7 cellular contexts compared by ENCODE assay signal in the genomic region with DNA sequence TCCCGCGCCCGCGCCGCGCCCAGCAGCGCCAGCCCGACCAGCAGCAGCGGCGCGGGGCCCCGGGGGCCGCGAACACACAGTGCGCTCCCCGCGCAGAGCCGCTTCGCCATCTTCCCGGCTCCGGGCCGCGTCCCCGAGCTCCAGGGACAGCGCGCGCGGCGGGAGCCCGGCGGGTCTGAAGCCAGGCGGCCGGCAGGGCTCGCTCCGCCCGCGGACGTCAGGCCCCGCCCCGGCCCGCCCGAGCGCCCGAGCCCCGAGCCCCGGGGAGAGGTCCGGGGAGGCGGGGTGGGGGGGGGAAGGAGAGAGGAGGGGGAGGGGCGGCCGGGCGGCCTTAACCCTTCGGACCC. TPM values are rescaled to one million over a fixed set of nuclear protein-coding genes. Genes with fewer than 3 reads are reported as not detected.
DNase-seq lines count a peak whose midpoint lies in the region; ATAC-seq and TF ChIP-seq lines count a peak whose summit lies in the region.

A gene with protein sequence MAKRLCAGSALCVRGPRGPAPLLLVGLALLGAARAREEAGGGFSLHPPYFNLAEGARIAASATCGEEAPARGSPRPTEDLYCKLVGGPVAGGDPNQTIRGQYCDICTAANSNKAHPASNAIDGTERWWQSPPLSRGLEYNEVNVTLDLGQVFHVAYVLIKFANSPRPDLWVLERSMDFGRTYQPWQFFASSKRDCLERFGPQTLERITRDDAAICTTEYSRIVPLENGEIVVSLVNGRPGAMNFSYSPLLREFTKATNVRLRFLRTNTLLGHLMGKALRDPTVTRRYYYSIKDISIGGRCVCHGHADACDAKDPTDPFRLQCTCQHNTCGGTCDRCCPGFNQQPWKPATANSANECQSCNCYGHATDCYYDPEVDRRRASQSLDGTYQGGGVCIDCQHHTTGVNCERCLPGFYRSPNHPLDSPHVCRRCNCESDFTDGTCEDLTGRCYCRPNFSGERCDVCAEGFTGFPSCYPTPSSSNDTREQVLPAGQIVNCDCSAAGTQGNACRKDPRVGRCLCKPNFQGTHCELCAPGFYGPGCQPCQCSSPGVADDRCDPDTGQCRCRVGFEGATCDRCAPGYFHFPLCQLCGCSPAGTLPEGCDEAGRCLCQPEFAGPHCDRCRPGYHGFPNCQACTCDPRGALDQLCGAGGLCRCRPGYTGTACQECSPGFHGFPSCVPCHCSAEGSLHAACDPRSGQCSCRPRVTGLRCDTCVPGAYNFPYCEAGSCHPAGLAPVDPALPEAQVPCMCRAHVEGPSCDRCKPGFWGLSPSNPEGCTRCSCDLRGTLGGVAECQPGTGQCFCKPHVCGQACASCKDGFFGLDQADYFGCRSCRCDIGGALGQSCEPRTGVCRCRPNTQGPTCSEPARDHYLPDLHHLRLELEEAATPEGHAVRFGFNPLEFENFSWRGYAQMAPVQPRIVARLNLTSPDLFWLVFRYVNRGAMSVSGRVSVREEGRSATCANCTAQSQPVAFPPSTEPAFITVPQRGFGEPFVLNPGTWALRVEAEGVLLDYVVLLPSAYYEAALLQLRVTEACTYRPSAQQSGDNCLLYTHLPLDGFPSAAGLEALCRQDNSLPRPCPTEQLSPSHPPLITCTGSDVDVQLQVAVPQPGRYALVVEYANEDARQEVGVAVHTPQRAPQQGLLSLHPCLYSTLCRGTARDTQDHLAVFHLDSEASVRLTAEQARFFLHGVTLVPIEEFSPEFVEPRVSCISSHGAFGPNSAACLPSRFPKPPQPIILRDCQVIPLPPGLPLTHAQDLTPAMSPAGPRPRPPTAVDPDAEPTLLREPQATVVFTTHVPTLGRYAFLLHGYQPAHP (N-terminal part only) (minus strand): TSS at position 177 of the 347 bp plus-strand sequence. CDS start 67 bp downstream, at position 110.

- TF ChIP-seq CTCF in GM12864 (IDR thresholded peaks at IDR 0.05; ENCODE audit: low read depth, low read length, missing control alignments), result no peak
- TF ChIP-seq CTCF in adrenal gland (IDR thresholded peaks at IDR 0.05), result no peak

- peak within 1 kb of the TSS; percentile 63 for H3K4me3 ChIP-seq in GM12864 (ENCODE audit: low read depth, low read length)
- H3K4me3 ChIP-seq in adrenal gland, result peak within 1 kb of the TSS in 3 of 4 donors; percentile 64 to 99 (median 73)

- no peaks in the 10 kb centered on the region for H3K9me3 ChIP-seq in adrenal gland (replicated peaks in 1 of 3)

- intact Hi-C loops in adrenal gland (cut with DNase I) (loop anchor here in 1 of 2 donors (5.0 kb wide), 1 partner anchor 65 kb away; a partner anchor contains a TSS), left ventricle myocardium superior (cut with micrococcal nuclease) (no loop called here)

- H3K27ac ChIP-seq in adrenal gland, result peak within 1 kb of the TSS; percentile 80 to 94 (median 90)

- peaks cover 0 to 2% of the 10 kb centered on the region in 2 donors for H3K36me3 ChIP-seq in adrenal gland (replicated peaks in 1 of 2)

- TF ChIP-seq POLR2A in adrenal gland (IDR thresholded peaks at IDR 0.05), result peak; percentile 68 to 74

- ATAC-seq in left ventricle myocardium superior (peak; percentile 54), HG03196 (IDR thresholded peaks at IDR 0.05; ENCODE audit: unreplicated experiment) (no peak)

- H3K4me1 ChIP-seq in adrenal gland (replicated peaks in 1 of 2), result peaks cover 63% of the 10 kb centered on the region in 2 donors

- 0 to 1% methylated on average over 32 to 52 of the region's 52 CpGs; no CpG with 5 or more reads in 2 of the 4 donors for WGBS in adrenal gland, 4 donors

- DNase-seq in GM12864 (ENCODE audit: low read depth), result no peak
- DNase-seq in LHCN-M2 (ENCODE audit: low read depth), result no peak
- peak in 5 of 7 donors; percentile 27 to 74 (median 70) for DNase-seq in adrenal gland
- peak; percentile 85 for DNase-seq in left ventricle myocardium superior
- DNase-seq in pulmonary artery endothelial cell (ENCODE audit: low read depth, low spot score), result no peak
- no peak for DNase-seq in NOMO-1 treated with dmso at 0.1 percent for 144 hours (lab: John Stamatoyannopoulos, UW; ENCODE audit: unreplicated experiment)

- H3K27me3 ChIP-seq in adrenal gland, result no peaks in the 10 kb centered on the region

RNA-seq across cellular contexts. Expression of the gene that starts here (rescaled TPM):
- total RNA-seq in LHCN-M2 (2014; rRNA removed) (7.2 and 29.2 TPM in 2 replicates), adrenal gland (100 to 1,000 TPM in 4 of 8 donors, 10 to 100 TPM in 4; 35.3 to 146 (median 100) TPM), left ventricle myocardium superior (110 TPM), pulmonary artery endothelial cell (54.0 and 60.6 TPM in 2 replicates)
- polyA plus RNA-seq in LHCN-M2 (2012), result 1.5 TPM
- 100 to 1,000 TPM in 2 of 3 donors, 1 to 10 TPM in 1; 2.0 to 537 (median 262) TPM for polyA plus RNA-seq in adrenal gland

Comparison
In these comparisons a context has a peak if more than half of its experiments do, and no peak if none do; other contexts are left out.
1. DNase-seq: peak in adrenal gland (5 of 7) and left ventricle myocardium superior (single experiment); none in GM12864 (single experiment), LHCN-M2 (single experiment), pulmonary artery endothelial cell (single experiment) and NOMO-1 treated with dmso at 0.1 percent for 144 hours (single experiment).